ENCODE assay signal across 8 cellular contexts in genomic region chr11:68121067-68121899, GRCh38. TPM values are rescaled to one million over a fixed set of nuclear protein-coding genes. Genes with fewer than 3 reads are reported as not detected.
DNase-seq lines count a peak whose midpoint lies in the region; ATAC-seq lines count a peak whose summit lies in the region.

CHKA (minus strand) TSS chr11:68121388; CDS start chr11:68121177, 211 bp downstream.

- intact Hi-C loops in T-helper 2 cell treated with Interferon-gamma antibody and Interleukin-4, amounts not matched to agents 100 ng/mL and 5 ng/mL, for 36 hours (cut with micrococcal nuclease) = loop anchor here (1.0 to 10.0 kb wide), 4 partner anchors 40 to 116 kb away; partner anchors contain the start of genes KMT5B, NDUFS8 and UNC93B1
- intact Hi-C loops in left ventricle myocardium superior (cut with micrococcal nuclease) = no loop called here

- H3K4me1 ChIP-seq in urinary bladder (ENCODE audit: insufficient read depth) = no peaks in the 10 kb centered on the region

- DNase-seq in NCI-H146 (lab: John Stamatoyannopoulos, UW) (peak; percentile 91), left ventricle myocardium superior (peak; percentile 97), pulmonary artery endothelial cell (ENCODE audit: low read depth, low spot score) (peak; percentile 58)

- under 1% methylated on average over 107 of the region's 107 CpGs for WGBS in urinary bladder

- H3K27ac ChIP-seq in angular gyrus (ENCODE audit: low read depth, low read length) (peak within 1 kb of the TSS; percentile 95), urinary bladder (ENCODE audit: low read depth) (peak within 1 kb of the TSS; percentile 98)

- H3K4me3 ChIP-seq in urinary bladder (ENCODE audit: low read depth, low read length) = peak within 1 kb of the TSS; percentile 84

- no peaks in the 10 kb centered on the region for H3K36me3 ChIP-seq in urinary bladder (ENCODE audit: insufficient read depth)

- ATAC-seq in GM18499 (IDR thresholded peaks at IDR 0.05; ENCODE audit: insufficient read depth, unreplicated experiment) (peak; percentile 41), HG02870 (IDR thresholded peaks at IDR 0.05; ENCODE audit: unreplicated experiment) (peak; percentile 74), left ventricle myocardium superior (peak; percentile 95)

RNA-seq across cellular contexts. Expression of gene CHKA, which starts in this region (rescaled TPM):
- total RNA-seq in T-helper 2 cell treated with Interferon-gamma antibody and Interleukin-4, amounts not matched to agents 100 ng/mL and 5 ng/mL, for 36 hours = 10.7 and 12.7 TPM in 2 replicates
- total RNA-seq in left ventricle myocardium superior (10.6 TPM), pulmonary artery endothelial cell (9.8 and 10.8 TPM in 2 replicates), urinary bladder (26.2 TPM)
- 20.2 TPM for polyA plus RNA-seq in urinary bladder

Comparison
In these comparisons a context has a peak if more than half of its experiments do, and no peak if none do; other contexts are left out.
1. Peak in every context shown above with its lines: DNase-seq, ATAC-seq, H3K4me3 ChIP-seq and H3K27ac ChIP-seq.
2. ATAC-seq: peak in every context shown above with its lines; median percentile 95 in left ventricle myocardium superior; 74 in HG02870; 41 in GM18499.